ENCODE assay signal across 31 cellular contexts in the genomic region with DNA sequence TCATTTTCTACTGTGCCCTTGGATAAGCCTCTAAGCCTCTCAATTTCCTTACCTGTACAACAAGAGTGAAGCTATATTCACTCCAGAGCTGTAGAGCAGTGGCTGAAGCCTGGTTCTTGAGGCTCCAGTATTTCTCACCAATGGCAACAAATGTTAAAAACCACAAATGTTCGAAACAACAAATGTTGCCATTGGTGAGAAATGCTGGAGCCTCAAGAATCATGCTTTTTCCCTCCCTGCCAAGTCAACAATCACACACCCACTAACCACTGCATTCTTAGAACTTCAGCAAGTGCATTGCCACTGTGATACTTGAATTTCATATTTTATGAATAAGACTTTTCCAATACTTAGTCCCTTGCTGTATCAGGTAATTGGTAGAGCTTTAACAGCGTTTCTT.
"Had no signal": no experiment of that assay in that cellular context is flagged by ENCODE, and none has a peak within 500 bp of the region (broad histone marks: within the 10 kb centered on the region; RNA-seq: fewer than 3 reads in every experiment).

No MANE protein-coding gene starts in this region.

- H3K36me3 ChIP-seq: colonic mucosa, gastroesophageal sphincter, heart right ventricle, left ventricle myocardium inferior, lower lobe of right lung, neural progenitor cell, right lobe of liver, stomach, tibial artery had no signal

- H3K4me3 ChIP-seq: colonic mucosa, gastroesophageal sphincter, heart right ventricle, left ventricle myocardium inferior, lower lobe of right lung, neural progenitor cell, right lobe of liver, smooth muscle cell, stomach, testis, tibial artery had no signal

- H3K36me3 Mint-ChIP-seq: memory B cell; naive thymus-derived CD4-positive, alpha-beta T cell; neural progenitor cell; stimulated activated effector memory CD8-positive, alpha-beta T cell treated with anti-CD3 and anti-CD28 coated beads, Interleukin-12 subunit alpha, Interleukin-12 subunit beta, amount 100 ng/mL, for 72 hours; type B pancreatic cell had no signal

- H3K9me3 Mint-ChIP-seq: dendritic cell treated with granulocyte-macrophage colony-stimulating factor and Interleukin-4, amounts not matched to agents 40 ng/mL and 50 ng/mL, for 4 days; endodermal cell; memory B cell; nephron; neural progenitor cell; stimulated activated effector memory CD8-positive, alpha-beta T cell treated with anti-CD3 and anti-CD28 coated beads, Interleukin-12 subunit alpha, Interleukin-12 subunit beta, amount 100 ng/mL, for 72 hours; type B pancreatic cell had no signal

- H3K4me3 Mint-ChIP-seq: dendritic cell treated with granulocyte-macrophage colony-stimulating factor and Interleukin-4, amounts not matched to agents 40 ng/mL and 50 ng/mL, for 4 days; endodermal cell; memory B cell; naive thymus-derived CD4-positive, alpha-beta T cell; nephron; neural progenitor cell; stimulated activated effector memory CD8-positive, alpha-beta T cell treated with anti-CD3 and anti-CD28 coated beads, Interleukin-12 subunit alpha, Interleukin-12 subunit beta, amount 100 ng/mL, for 72 hours; type B pancreatic cell had no signal

- H3K27ac ChIP-seq: colonic mucosa, epithelial cell of prostate, foreskin keratinocyte, gastroesophageal sphincter, heart right ventricle, left ventricle myocardium inferior, lower lobe of right lung, neural progenitor cell, parathyroid adenoma, right lobe of liver, stomach, testis, tibial artery had no signal

- H3K9ac ChIP-seq: neural progenitor cell, parathyroid adenoma had no signal

- H3K27ac Mint-ChIP-seq: dendritic cell treated with granulocyte-macrophage colony-stimulating factor and Interleukin-4, amounts not matched to agents 40 ng/mL and 50 ng/mL, for 4 days; endodermal cell; memory B cell; naive thymus-derived CD4-positive, alpha-beta T cell; nephron; neural progenitor cell; progenitor cell of endocrine pancreas; stimulated activated effector memory CD8-positive, alpha-beta T cell treated with anti-CD3 and anti-CD28 coated beads, Interleukin-12 subunit alpha, Interleukin-12 subunit beta, amount 100 ng/mL, for 72 hours; type B pancreatic cell had no signal

- ATAC-seq: esophagus mucosa; foreskin keratinocyte; gastroesophageal sphincter; heart right ventricle; left cardiac atrium; lower lobe of right lung; naive thymus-derived CD4-positive, alpha-beta T cell; right lobe of liver; stimulated activated effector memory CD8-positive, alpha-beta T cell treated with anti-CD3 and anti-CD28 coated beads, Interleukin-12 subunit alpha, Interleukin-12 subunit beta, amount 100 ng/mL, for 72 hours had no signal

- H3K4me1 Mint-ChIP-seq: endodermal cell; memory B cell; naive thymus-derived CD4-positive, alpha-beta T cell; nephron; neural progenitor cell; stimulated activated effector memory CD8-positive, alpha-beta T cell treated with anti-CD3 and anti-CD28 coated beads, Interleukin-12 subunit alpha, Interleukin-12 subunit beta, amount 100 ng/mL, for 72 hours had no signal

- DNase-seq: colonic mucosa; effector CD8-positive, alpha-beta T cell; endodermal cell; foreskin keratinocyte; glutamatergic neuron; heart right ventricle; hippocampal formation; left cardiac atrium; left ventricle myocardium inferior; lower lobe of right lung; naive thymus-derived CD4-positive, alpha-beta T cell; right lobe of liver; stimulated activated CD4-positive, alpha-beta T cell treated with anti-CD3 and anti-CD28 coated beads, Interleukin-12 subunit alpha, Interleukin-12 subunit beta, amount 100 ng/mL, for 4 hours; stimulated activated CD4-positive, alpha-beta T cell treated with anti-CD3 and anti-CD28 coated beads, Interleukin-1b, Interleukin-23, amount 100 ng/mL, for 48 hours; stimulated activated CD4-positive, alpha-beta T cell treated with anti-CD3 and anti-CD28 coated beads, Interleukin-4, amount 100 ng/mL, for 24 hours; stimulated activated naive CD4-positive, alpha-beta T cell treated with Interleukin-2 at 50 U/mL for 16 hours; stomach; testis; tibial artery had no signal

- H3K9me3 ChIP-seq: colonic mucosa, gastroesophageal sphincter, heart right ventricle, left ventricle myocardium inferior, lower lobe of right lung, right lobe of liver, stomach, testis, tibial artery had no signal

- H3K4me2 ChIP-seq: neural progenitor cell, smooth muscle cell had no signal

- H2AFZ ChIP-seq: neural progenitor cell, parathyroid adenoma had no signal

- H3K27me3 Mint-ChIP-seq: dendritic cell treated with granulocyte-macrophage colony-stimulating factor and Interleukin-4, amounts not matched to agents 40 ng/mL and 50 ng/mL, for 4 days; progenitor cell of endocrine pancreas; type B pancreatic cell had no signal

- H3K79me2 ChIP-seq: parathyroid adenoma had no signal

- H3K4me1 ChIP-seq: colonic mucosa, foreskin keratinocyte, gastroesophageal sphincter, heart right ventricle, left ventricle myocardium inferior, lower lobe of right lung, neural progenitor cell, parathyroid adenoma, right lobe of liver, stomach, testis, tibial artery had no signal

- H3K27me3 ChIP-seq: colonic mucosa, gastroesophageal sphincter, heart right ventricle, neural progenitor cell, right lobe of liver, stomach, testis, tibial artery had no signal
